9 cellular contexts compared by ENCODE assay signal in the genomic region with DNA sequence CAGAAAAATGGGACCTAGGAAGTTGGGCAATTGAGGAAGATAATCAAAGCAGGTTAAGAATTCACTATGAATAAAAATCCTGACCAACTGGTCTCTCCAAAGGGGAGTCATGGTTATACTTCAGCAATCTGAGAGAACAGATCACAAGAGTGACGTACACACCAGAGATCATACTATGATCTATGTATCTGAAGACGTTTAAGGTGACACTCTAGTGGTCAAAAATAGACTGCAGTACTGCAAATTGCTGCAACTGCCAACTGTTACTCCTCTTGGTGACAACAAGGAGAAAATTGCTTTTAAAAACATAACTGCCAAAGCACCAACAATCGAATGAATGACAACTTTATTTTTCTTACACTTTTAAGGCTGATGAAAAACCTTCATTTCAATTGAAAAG. TPM values are rescaled to one million over a fixed set of nuclear protein-coding genes. Genes with fewer than 3 reads are reported as not detected.
DNase-seq lines count a peak whose midpoint lies in the region; ATAC-seq and TF ChIP-seq lines count a peak whose summit lies in the region.
"Had no signal": no experiment of that assay in that cellular context is flagged by ENCODE, and none has a peak within 500 bp of the region (broad histone marks: within the 10 kb centered on the region; RNA-seq: fewer than 3 reads in every experiment).

No MANE protein-coding gene starts in this region.

- H3K4me3 Mint-ChIP-seq in glutamatergic neuron (ENCODE audit: unreplicated experiment) = no peak overlapping the region

- no peak overlapping the region for H3K27ac ChIP-seq in RWPE2 (ENCODE audit: poor library complexity, severe bottlenecking)

- no peak overlapping the region for H3K27ac Mint-ChIP-seq in glutamatergic neuron (ENCODE audit: unreplicated experiment)

- H3K4me1 Mint-ChIP-seq in glutamatergic neuron (ENCODE audit: low read depth, unreplicated experiment) = peaks cover 5% of the 10 kb centered on the region

- peak; percentile 31 for TF ChIP-seq CTCF in RWPE2 (IDR thresholded peaks at IDR 0.05; ENCODE audit: poor library complexity, severe bottlenecking)
- TF ChIP-seq CTCF in glutamatergic neuron (IDR thresholded peaks at IDR 0.05; ENCODE audit: partially characterized antibody, unreplicated experiment) = peak; percentile 60

- DNase-seq in CD1c-positive myeloid dendritic cell (ENCODE audit: extremely low spot score) (peak; percentile 16), RWPE2 (ENCODE audit: low spot score) (no peak), glutamatergic neuron (no peak), DMS153 treated with DMSO at 0.1 percent for 48 hours (lab: John Stamatoyannopoulos, UW; ENCODE audit: unreplicated experiment) (no peak)
- no peak for DNase-seq in activated CD4-positive, alpha-beta T cell treated with anti-CD3 and anti-CD28 coated beads for 1 hour

- peaks cover 6% of the 10 kb centered on the region for H3K4me1 ChIP-seq in RWPE2 (ENCODE audit: insufficient read depth, poor library complexity, severe bottlenecking)

- no peaks in the 10 kb centered on the region for H3K9me3 ChIP-seq in RWPE2 (ENCODE audit: severe bottlenecking)

- no peak overlapping the region for H3K4me3 ChIP-seq in RWPE2 (ENCODE audit: severe bottlenecking)

- ATAC-seq in GM18868 (IDR thresholded peaks at IDR 0.05; ENCODE audit: unreplicated experiment) (peak; percentile 31), RWPE2 (ENCODE audit: low read depth) (no peak), GM19395 (IDR thresholded peaks at IDR 0.05; ENCODE audit: unreplicated experiment) (no peak), GM18517 (IDR thresholded peaks at IDR 0.05; ENCODE audit: unreplicated experiment) (no peak)
- ATAC-seq: Panc1 had no signal

- H3K36me3 Mint-ChIP-seq in glutamatergic neuron (ENCODE audit: unreplicated experiment) = peaks cover 3% of the 10 kb centered on the region

- peaks cover 60% of the 10 kb centered on the region for H3K36me3 ChIP-seq in RWPE2 (ENCODE audit: low read depth)

- no peaks in the 10 kb centered on the region for H3K27me3 ChIP-seq in RWPE2 (ENCODE audit: insufficient read depth, poor library complexity, severe bottlenecking)

- H3K27me3 Mint-ChIP-seq in glutamatergic neuron (ENCODE audit: unreplicated experiment) = no peaks in the 10 kb centered on the region

- H3K9me3 Mint-ChIP-seq in glutamatergic neuron (ENCODE audit: unreplicated experiment) = no peaks in the 10 kb centered on the region

RNA-seq across cellular contexts. Expression of a gene that starts 4.9 kb away (rescaled TPM):
- 17.6 TPM for total RNA-seq in glutamatergic neuron (ENCODE audit: unreplicated experiment)

RNA-seq across cellular contexts. Expression of a gene that starts 4.9 kb away (rescaled TPM):
- total RNA-seq in glutamatergic neuron (ENCODE audit: unreplicated experiment) = 79.0 TPM

RNA-seq across cellular contexts. Expression of a gene that starts 5.2 kb away (rescaled TPM):
- total RNA-seq in glutamatergic neuron (ENCODE audit: unreplicated experiment) = 37.5 TPM

RNA-seq across cellular contexts. Expression of a gene that starts 31.8 kb away (rescaled TPM):
- total RNA-seq in glutamatergic neuron (ENCODE audit: unreplicated experiment) = 4.3 TPM

RNA-seq across cellular contexts. Expression of a gene that starts 50.5 kb away (rescaled TPM):
- 1.6 TPM for total RNA-seq in glutamatergic neuron (ENCODE audit: unreplicated experiment)
